11 cellular contexts compared by ENCODE assay signal in the genomic region with DNA sequence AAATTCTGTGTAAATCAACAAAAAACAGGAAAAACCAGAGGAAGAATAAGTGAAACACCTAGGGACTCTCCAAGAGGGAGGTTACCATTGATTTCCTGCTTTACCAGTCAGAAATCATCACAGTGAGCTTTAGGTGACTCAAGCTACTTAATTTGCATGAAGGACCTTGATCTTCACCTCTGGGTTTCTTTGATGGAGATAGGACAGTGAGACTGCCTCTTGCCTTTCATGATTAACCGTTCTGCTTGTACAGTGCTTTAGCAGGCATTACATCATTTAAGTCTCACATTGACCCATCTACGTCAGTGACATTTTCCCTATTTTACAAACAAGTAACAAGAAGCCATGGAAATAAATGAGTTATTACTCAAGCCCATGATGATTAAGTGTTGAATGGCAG. TPM values are rescaled to one million over a fixed set of nuclear protein-coding genes. Genes with fewer than 3 reads are reported as not detected.
DNase-seq lines count a peak whose midpoint lies in the region; ATAC-seq, FAIRE-seq and TF ChIP-seq lines count a peak whose summit lies in the region.
"Had no signal": no experiment of that assay in that cellular context is flagged by ENCODE, and none has a peak within 500 bp of the region (broad histone marks: within the 10 kb centered on the region; RNA-seq: fewer than 3 reads in every experiment).

No MANE protein-coding gene starts in this region.

- no peak overlapping the region for H3K9ac ChIP-seq in astrocyte (ENCODE audit: low read length)

- H3K4me2 ChIP-seq in astrocyte (ENCODE audit: low read length) = no peak overlapping the region

- no peaks in the 10 kb centered on the region for H3K9me3 ChIP-seq in astrocyte (ENCODE audit: insufficient read depth, low read depth, low read length)
- H3K9me3 ChIP-seq: upper lobe of right lung had no signal

- CTCF ChIA-PET in activated naive CD4-positive, alpha-beta T cell treated with anti-CD3 and anti-CD28 coated beads for 36 hours (lab: Charles Lee) = interaction anchor here (0.8 to 1.3 kb wide), 4 partner anchors 9 to 73 kb away, joined by 3 to 6 read pairs (median 4); a partner anchor contains a TSS

- peak; percentile 73 for FAIRE-seq in astrocyte (lab: Jason Lieb, UNC)
- FAIRE-seq: islet of Langerhans had no signal

- no peak overlapping the region for H3K27ac ChIP-seq in astrocyte (ENCODE audit: low read depth, low read length)
- H3K27ac ChIP-seq: upper lobe of right lung had no signal

- H3K27me3 Mint-ChIP-seq in activated naive CD4-positive, alpha-beta T cell treated with anti-CD3 and anti-CD28 coated beads for 36 hours (ENCODE audit: low read depth) = no peaks in the 10 kb centered on the region
- H3K27me3 Mint-ChIP-seq in IgD-negative memory B cell (no peaks in the 10 kb centered on the region), astrocyte (ENCODE audit: low read depth, unreplicated experiment) (no peaks in the 10 kb centered on the region)
- H3K27me3 Mint-ChIP-seq in stimulated activated naive CD8-positive, alpha-beta T cell treated with anti-CD3 and anti-CD28 coated beads, Interleukin-15, Interleukin-2, amounts not matched to agents 100 ng/mL and 50 ng/mL, for 24 hours = no peaks in the 10 kb centered on the region

- TF ChIP-seq CTCF in astrocyte (IDR thresholded peaks at IDR 0.05; ENCODE audit: insufficient read depth, low read depth, low read length) = no peak

- no peaks in the 10 kb centered on the region for H4K20me1 ChIP-seq in astrocyte (ENCODE audit: insufficient read depth, low read length)

- no peak overlapping the region for H2AFZ ChIP-seq in astrocyte (ENCODE audit: low read depth, low read length)

- no peak overlapping the region for H3K4me3 ChIP-seq in astrocyte (ENCODE audit: insufficient read depth, low read depth, low read length)
- H3K4me3 ChIP-seq: upper lobe of right lung had no signal

- DNase-seq in activated naive CD4-positive, alpha-beta T cell treated with anti-CD3 and anti-CD28 coated beads for 36 hours = peak; percentile 17
- no peak for DNase-seq in activated naive CD4-positive, alpha-beta T cell (lab: John Stamatoyannopoulos, UW)
- no peak for DNase-seq in astrocyte (ENCODE audit: low read depth)
- no peak for DNase-seq in superior temporal gyrus (ENCODE audit: extremely low spot score)
- DNase-seq: NCI-H1105 treated with DMSO at 0.1 percent for 48 hours, upper lobe of right lung had no signal

- no peaks in the 10 kb centered on the region for H3K9me3 Mint-ChIP-seq in activated naive CD4-positive, alpha-beta T cell treated with anti-CD3 and anti-CD28 coated beads for 36 hours
- H3K9me3 Mint-ChIP-seq in IgD-negative memory B cell (peaks cover 0 to 2% (median 0%) of the 10 kb centered on the region in 3 donors), astrocyte (ENCODE audit: unreplicated experiment) (no peaks in the 10 kb centered on the region)
- H3K9me3 Mint-ChIP-seq in stimulated activated naive CD8-positive, alpha-beta T cell treated with anti-CD3 and anti-CD28 coated beads, Interleukin-15, Interleukin-2, amounts not matched to agents 100 ng/mL and 50 ng/mL, for 24 hours = no peaks in the 10 kb centered on the region

- peaks cover 17% of the 10 kb centered on the region for H3K4me1 Mint-ChIP-seq in activated naive CD4-positive, alpha-beta T cell treated with anti-CD3 and anti-CD28 coated beads for 36 hours (ENCODE audit: low read depth)
- H3K4me1 Mint-ChIP-seq in IgD-negative memory B cell (peaks cover 9 to 15% (median 12%) of the 10 kb centered on the region in 3 donors), astrocyte (ENCODE audit: low read depth, unreplicated experiment) (peaks cover 3% of the 10 kb centered on the region)
- H3K4me1 Mint-ChIP-seq in stimulated activated naive CD8-positive, alpha-beta T cell treated with anti-CD3 and anti-CD28 coated beads, Interleukin-15, Interleukin-2, amounts not matched to agents 100 ng/mL and 50 ng/mL, for 24 hours (ENCODE audit: low read depth) = peaks cover 32% of the 10 kb centered on the region

- H3K36me3 ChIP-seq in astrocyte (ENCODE audit: insufficient read depth, low read length) = no peaks in the 10 kb centered on the region
- H3K36me3 ChIP-seq: upper lobe of right lung had no signal

- no peaks in the 10 kb centered on the region for H3K4me1 ChIP-seq in astrocyte (ENCODE audit: insufficient read depth, low read length)
- H3K4me1 ChIP-seq: upper lobe of right lung had no signal

- no peaks in the 10 kb centered on the region for H3K79me2 ChIP-seq in astrocyte (ENCODE audit: insufficient read depth, low read length)

- peaks cover 6% of the 10 kb centered on the region for H3K36me3 Mint-ChIP-seq in activated naive CD4-positive, alpha-beta T cell treated with anti-CD3 and anti-CD28 coated beads for 36 hours (ENCODE audit: low read depth)
- H3K36me3 Mint-ChIP-seq in IgD-negative memory B cell (no peaks in the 10 kb centered on the region), astrocyte (ENCODE audit: low read depth, unreplicated experiment) (no peaks in the 10 kb centered on the region)
- no peaks in the 10 kb centered on the region for H3K36me3 Mint-ChIP-seq in stimulated activated naive CD8-positive, alpha-beta T cell treated with anti-CD3 and anti-CD28 coated beads, Interleukin-15, Interleukin-2, amounts not matched to agents 100 ng/mL and 50 ng/mL, for 24 hours (ENCODE audit: low read depth)

- intact Hi-C loops in activated naive CD4-positive, alpha-beta T cell treated with anti-CD3 and anti-CD28 coated beads for 36 hours (cut with micrococcal nuclease) = loop anchor here (1.0 kb wide), 5 partner anchors 9 to 132 kb away; a partner anchor contains a TSS

- peak overlapping the region; percentile 91 for H3K27ac Mint-ChIP-seq in activated naive CD4-positive, alpha-beta T cell treated with anti-CD3 and anti-CD28 coated beads for 36 hours
- H3K27ac Mint-ChIP-seq in IgD-negative memory B cell = peak overlapping the region in 2 of 3 donors; percentile 42 to 57
- H3K27ac Mint-ChIP-seq in astrocyte (ENCODE audit: unreplicated experiment) = no peak overlapping the region
- peak overlapping the region; percentile 97 for H3K27ac Mint-ChIP-seq in stimulated activated naive CD8-positive, alpha-beta T cell treated with anti-CD3 and anti-CD28 coated beads, Interleukin-15, Interleukin-2, amounts not matched to agents 100 ng/mL and 50 ng/mL, for 24 hours

- no peak overlapping the region for H3K4me3 Mint-ChIP-seq in activated naive CD4-positive, alpha-beta T cell treated with anti-CD3 and anti-CD28 coated beads for 36 hours
- H3K4me3 Mint-ChIP-seq in IgD-negative memory B cell (peak overlapping the region in 1 of 4 donors; percentile 61), astrocyte (ENCODE audit: unreplicated experiment) (no peak overlapping the region)
- H3K4me3 Mint-ChIP-seq in stimulated activated naive CD8-positive, alpha-beta T cell treated with anti-CD3 and anti-CD28 coated beads, Interleukin-15, Interleukin-2, amounts not matched to agents 100 ng/mL and 50 ng/mL, for 24 hours = no peak overlapping the region

- H3K27me3 ChIP-seq in astrocyte (ENCODE audit: insufficient read depth, low read length) = no peaks in the 10 kb centered on the region
- H3K27me3 ChIP-seq: upper lobe of right lung had no signal

- ATAC-seq in GM21367 (IDR thresholded peaks at IDR 0.05; ENCODE audit: unreplicated experiment) (no peak), GM21529 (IDR thresholded peaks at IDR 0.05; ENCODE audit: unreplicated experiment) (no peak)
- ATAC-seq: upper lobe of right lung had no signal

RNA-seq across cellular contexts. Expression of a gene that starts 3.4 kb away (rescaled TPM):
- 10 to 100 TPM; 85.9 to 90.3 TPM for total RNA-seq in activated naive CD4-positive, alpha-beta T cell treated with anti-CD3 and anti-CD28 coated beads for 36 hours
- polyA plus RNA-seq in IgD-negative memory B cell = 8.1 TPM
- total RNA-seq in astrocyte = 2.8 and 2.9 TPM in 2 replicates

Comparison
In these comparisons a context has a peak if more than half of its experiments do, and no peak if none do; other contexts are left out.
1. RNA of a gene that starts 3.4 kb away (total RNA-seq): 85.9 to 90.3 TPM in activated naive CD4-positive, alpha-beta T cell treated with anti-CD3 and anti-CD28 coated beads for 36 hours; 2.8 to 2.9 TPM in astrocyte; every median in the first group is over 10 times any median in the second.